ENCODE assay signal across 1 cellular context in genomic region chr2:219029829-219030165, GRCh38.
TF ChIP-seq lines count a peak whose summit lies in the region.

No MANE protein-coding gene starts in this region.

TF ChIP-seq in HepG2, 621 proteins besides CTCF, POLR2A, EP300 and RAD21 (continues in another document):
- peak; percentile 50; the same call in 1 of the 2 replicates for TF ChIP-seq NRL (CRISPR knock-in tag; IDR thresholded peaks at IDR 0.05; ENCODE audit: borderline replicate concordance)
- peak; percentile 33; the same call in 1 of the 2 replicates for TF ChIP-seq ZNF331 (CRISPR knock-in tag; IDR thresholded peaks at IDR 0.05)
- no peak for TF ChIP-seq ZNF644 (CRISPR knock-in tag; IDR thresholded peaks at IDR 0.05; ENCODE audit: low read depth)
- TF ChIP-seq SOX13 (IDR thresholded peaks at IDR 0.05): no peak
- 0 out of 4 replicates have a peak, but pooled peaks of 1 of the 2 experiments have one; percentile 27 for TF ChIP-seq SOX13 (CRISPR knock-in tag; conservative IDR thresholded peaks at IDR 0.05 in 1 of 2, IDR thresholded peaks at IDR 0.05 in 1 of 2)
- TF ChIP-seq, protein P1, sequence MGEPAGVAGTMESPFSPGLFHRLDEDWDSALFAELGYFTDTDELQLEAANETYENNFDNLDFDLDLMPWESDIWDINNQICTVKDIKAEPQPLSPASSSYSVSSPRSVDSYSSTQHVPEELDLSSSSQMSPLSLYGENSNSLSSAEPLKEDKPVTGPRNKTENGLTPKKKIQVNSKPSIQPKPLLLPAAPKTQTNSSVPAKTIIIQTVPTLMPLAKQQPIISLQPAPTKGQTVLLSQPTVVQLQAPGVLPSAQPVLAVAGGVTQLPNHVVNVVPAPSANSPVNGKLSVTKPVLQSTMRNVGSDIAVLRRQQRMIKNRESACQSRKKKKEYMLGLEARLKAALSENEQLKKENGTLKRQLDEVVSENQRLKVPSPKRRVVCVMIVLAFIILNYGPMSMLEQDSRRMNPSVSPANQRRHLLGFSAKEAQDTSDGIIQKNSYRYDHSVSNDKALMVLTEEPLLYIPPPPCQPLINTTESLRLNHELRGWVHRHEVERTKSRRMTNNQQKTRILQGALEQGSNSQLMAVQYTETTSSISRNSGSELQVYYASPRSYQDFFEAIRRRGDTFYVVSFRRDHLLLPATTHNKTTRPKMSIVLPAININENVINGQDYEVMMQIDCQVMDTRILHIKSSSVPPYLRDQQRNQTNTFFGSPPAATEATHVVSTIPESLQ (CRISPR knock-in tag; conservative IDR thresholded peaks at IDR 0.05): no peak
- peak; percentile 38; the same call in 1 of the 2 replicates for TF ChIP-seq RXRB (CRISPR knock-in tag; IDR thresholded peaks at IDR 0.05; ENCODE audit: borderline replicate concordance)
- no peak for TF ChIP-seq MLXIP (CRISPR knock-in tag; IDR thresholded peaks at IDR 0.05; ENCODE audit: borderline replicate concordance)
- no peak for TF ChIP-seq MATR3 (CRISPR knock-in tag; IDR thresholded peaks at IDR 0.05)
- TF ChIP-seq MIER2 (CRISPR knock-in tag; IDR thresholded peaks at IDR 0.05): peak; percentile 82; the same call in 1 of the 2 replicates
- TF ChIP-seq SCMH1 (CRISPR knock-in tag; IDR thresholded peaks at IDR 0.05; ENCODE audit: borderline replicate concordance): no peak
- no peak for TF ChIP-seq HDAC1 (CRISPR knock-in tag; IDR thresholded peaks at IDR 0.05)
- no peak for TF ChIP-seq ZNF121 (CRISPR knock-in tag; IDR thresholded peaks at IDR 0.05)
- TF ChIP-seq HMGXB4 (CRISPR knock-in tag; IDR thresholded peaks at IDR 0.05; ENCODE audit: borderline replicate concordance in 1 of 2, low read depth in 1 of 2): peak in 1 of 2 experiments; percentile 62; a peak in 1 of 4 replicates
- TF ChIP-seq PLRG1 (conservative IDR thresholded peaks at IDR 0.05): no peak
- peak; percentile 62; the same call in 1 of the 2 replicates for TF ChIP-seq ZNF274 (CRISPR knock-in tag; IDR thresholded peaks at IDR 0.05)
- TF ChIP-seq, protein P2, sequence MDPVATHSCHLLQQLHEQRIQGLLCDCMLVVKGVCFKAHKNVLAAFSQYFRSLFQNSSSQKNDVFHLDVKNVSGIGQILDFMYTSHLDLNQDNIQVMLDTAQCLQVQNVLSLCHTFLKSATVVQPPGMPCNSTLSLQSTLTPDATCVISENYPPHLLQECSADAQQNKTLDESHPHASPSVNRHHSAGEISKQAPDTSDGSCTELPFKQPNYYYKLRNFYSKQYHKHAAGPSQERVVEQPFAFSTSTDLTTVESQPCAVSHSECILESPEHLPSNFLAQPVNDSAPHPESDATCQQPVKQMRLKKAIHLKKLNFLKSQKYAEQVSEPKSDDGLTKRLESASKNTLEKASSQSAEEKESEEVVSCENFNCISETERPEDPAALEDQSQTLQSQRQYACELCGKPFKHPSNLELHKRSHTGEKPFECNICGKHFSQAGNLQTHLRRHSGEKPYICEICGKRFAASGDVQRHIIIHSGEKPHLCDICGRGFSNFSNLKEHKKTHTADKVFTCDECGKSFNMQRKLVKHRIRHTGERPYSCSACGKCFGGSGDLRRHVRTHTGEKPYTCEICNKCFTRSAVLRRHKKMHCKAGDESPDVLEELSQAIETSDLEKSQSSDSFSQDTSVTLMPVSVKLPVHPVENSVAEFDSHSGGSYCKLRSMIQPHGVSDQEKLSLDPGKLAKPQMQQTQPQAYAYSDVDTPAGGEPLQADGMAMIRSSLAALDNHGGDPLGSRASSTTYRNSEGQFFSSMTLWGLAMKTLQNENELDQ (CRISPR knock-in tag; IDR thresholded peaks at IDR 0.05; ENCODE audit: borderline replicate concordance): 0 out of 2 replicates have a peak, but pooled peaks have one; percentile 43
- TF ChIP-seq FOSL2 (CRISPR knock-in tag; IDR thresholded peaks at IDR 0.05): peak; percentile 49; the same call in 1 of the 2 replicates
- TF ChIP-seq MAX (IDR thresholded peaks at IDR 0.05): no peak
- TF ChIP-seq ZNF543 (CRISPR knock-in tag; IDR thresholded peaks at IDR 0.05): no peak; the same call in 1 of the 2 replicates
- TF ChIP-seq SAP130 (CRISPR knock-in tag; IDR thresholded peaks at IDR 0.05; ENCODE audit: low read depth): 0 out of 2 replicates have a peak, but pooled peaks have one; percentile 17
- TF ChIP-seq, protein P3, sequence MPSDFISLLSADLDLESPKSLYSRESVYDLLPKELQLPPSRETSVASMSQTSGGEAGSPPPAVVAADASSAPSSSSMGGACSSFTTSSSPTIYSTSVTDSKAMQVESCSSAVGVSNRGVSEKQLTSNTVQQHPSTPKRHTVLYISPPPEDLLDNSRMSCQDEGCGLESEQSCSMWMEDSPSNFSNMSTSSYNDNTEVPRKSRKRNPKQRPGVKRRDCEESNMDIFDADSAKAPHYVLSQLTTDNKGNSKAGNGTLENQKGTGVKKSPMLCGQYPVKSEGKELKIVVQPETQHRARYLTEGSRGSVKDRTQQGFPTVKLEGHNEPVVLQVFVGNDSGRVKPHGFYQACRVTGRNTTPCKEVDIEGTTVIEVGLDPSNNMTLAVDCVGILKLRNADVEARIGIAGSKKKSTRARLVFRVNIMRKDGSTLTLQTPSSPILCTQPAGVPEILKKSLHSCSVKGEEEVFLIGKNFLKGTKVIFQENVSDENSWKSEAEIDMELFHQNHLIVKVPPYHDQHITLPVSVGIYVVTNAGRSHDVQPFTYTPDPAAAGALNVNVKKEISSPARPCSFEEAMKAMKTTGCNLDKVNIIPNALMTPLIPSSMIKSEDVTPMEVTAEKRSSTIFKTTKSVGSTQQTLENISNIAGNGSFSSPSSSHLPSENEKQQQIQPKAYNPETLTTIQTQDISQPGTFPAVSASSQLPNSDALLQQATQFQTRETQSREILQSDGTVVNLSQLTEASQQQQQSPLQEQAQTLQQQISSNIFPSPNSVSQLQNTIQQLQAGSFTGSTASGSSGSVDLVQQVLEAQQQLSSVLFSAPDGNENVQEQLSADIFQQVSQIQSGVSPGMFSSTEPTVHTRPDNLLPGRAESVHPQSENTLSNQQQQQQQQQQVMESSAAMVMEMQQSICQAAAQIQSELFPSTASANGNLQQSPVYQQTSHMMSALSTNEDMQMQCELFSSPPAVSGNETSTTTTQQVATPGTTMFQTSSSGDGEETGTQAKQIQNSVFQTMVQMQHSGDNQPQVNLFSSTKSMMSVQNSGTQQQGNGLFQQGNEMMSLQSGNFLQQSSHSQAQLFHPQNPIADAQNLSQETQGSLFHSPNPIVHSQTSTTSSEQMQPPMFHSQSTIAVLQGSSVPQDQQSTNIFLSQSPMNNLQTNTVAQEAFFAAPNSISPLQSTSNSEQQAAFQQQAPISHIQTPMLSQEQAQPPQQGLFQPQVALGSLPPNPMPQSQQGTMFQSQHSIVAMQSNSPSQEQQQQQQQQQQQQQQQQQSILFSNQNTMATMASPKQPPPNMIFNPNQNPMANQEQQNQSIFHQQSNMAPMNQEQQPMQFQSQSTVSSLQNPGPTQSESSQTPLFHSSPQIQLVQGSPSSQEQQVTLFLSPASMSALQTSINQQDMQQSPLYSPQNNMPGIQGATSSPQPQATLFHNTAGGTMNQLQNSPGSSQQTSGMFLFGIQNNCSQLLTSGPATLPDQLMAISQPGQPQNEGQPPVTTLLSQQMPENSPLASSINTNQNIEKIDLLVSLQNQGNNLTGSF (CRISPR knock-in tag; IDR thresholded peaks at IDR 0.05): no peak
- no peak for TF ChIP-seq ZNF296 (CRISPR knock-in tag; conservative IDR thresholded peaks at IDR 0.05)
- TF ChIP-seq ZNF556 (CRISPR knock-in tag; IDR thresholded peaks at IDR 0.05; ENCODE audit: borderline replicate concordance): 0 out of 2 replicates have a peak, but pooled peaks have one; percentile 28
- peak; percentile 34 for TF ChIP-seq TEAD3 (CRISPR knock-in tag; optimal IDR thresholded peaks at IDR 0.05; ENCODE audit: borderline replicate concordance)
- TF ChIP-seq CHD4 (IDR thresholded peaks at IDR 0.05; ENCODE audit: borderline replicate concordance, low read length): no peak
- no peak for TF ChIP-seq MAFG (CRISPR knock-in tag; IDR thresholded peaks at IDR 0.05)
- no peak for TF ChIP-seq ZFP62 (CRISPR knock-in tag; IDR thresholded peaks at IDR 0.05)
- peak; percentile 29; the same call in 1 of the 2 replicates for TF ChIP-seq ZNF614 (CRISPR knock-in tag; IDR thresholded peaks at IDR 0.05; ENCODE audit: borderline replicate concordance)
- TF ChIP-seq JARID2 (CRISPR knock-in tag; IDR thresholded peaks at IDR 0.05; ENCODE audit: insufficient replicate concordance): peak; percentile 94
- TF ChIP-seq, protein P4, sequence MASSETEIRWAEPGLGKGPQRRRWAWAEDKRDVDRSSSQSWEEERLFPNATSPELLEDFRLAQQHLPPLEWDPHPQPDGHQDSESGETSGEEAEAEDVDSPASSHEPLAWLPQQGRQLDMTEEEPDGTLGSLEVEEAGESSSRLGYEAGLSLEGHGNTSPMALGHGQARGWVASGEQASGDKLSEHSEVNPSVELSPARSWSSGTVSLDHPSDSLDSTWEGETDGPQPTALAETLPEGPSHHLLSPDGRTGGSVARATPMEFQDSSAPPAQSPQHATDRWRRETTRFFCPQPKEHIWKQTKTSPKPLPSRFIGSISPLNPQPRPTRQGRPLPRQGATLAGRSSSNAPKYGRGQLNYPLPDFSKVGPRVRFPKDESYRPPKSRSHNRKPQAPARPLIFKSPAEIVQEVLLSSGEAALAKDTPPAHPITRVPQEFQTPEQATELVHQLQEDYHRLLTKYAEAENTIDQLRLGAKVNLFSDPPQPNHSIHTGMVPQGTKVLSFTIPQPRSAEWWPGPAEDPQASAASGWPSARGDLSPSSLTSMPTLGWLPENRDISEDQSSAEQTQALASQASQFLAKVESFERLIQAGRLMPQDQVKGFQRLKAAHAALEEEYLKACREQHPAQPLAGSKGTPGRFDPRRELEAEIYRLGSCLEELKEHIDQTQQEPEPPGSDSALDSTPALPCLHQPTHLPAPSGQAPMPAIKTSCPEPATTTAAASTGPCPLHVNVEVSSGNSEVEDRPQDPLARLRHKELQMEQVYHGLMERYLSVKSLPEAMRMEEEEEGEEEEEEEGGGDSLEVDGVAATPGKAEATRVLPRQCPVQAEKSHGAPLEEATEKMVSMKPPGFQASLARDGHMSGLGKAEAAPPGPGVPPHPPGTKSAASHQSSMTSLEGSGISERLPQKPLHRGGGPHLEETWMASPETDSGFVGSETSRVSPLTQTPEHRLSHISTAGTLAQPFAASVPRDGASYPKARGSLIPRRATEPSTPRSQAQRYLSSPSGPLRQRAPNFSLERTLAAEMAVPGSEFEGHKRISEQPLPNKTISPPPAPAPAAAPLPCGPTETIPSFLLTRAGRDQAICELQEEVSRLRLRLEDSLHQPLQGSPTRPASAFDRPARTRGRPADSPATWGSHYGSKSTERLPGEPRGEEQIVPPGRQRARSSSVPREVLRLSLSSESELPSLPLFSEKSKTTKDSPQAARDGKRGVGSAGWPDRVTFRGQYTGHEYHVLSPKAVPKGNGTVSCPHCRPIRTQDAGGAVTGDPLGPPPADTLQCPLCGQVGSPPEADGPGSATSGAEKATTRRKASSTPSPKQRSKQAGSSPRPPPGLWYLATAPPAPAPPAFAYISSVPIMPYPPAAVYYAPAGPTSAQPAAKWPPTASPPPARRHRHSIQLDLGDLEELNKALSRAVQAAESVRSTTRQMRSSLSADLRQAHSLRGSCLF (CRISPR knock-in tag; IDR thresholded peaks at IDR 0.05; ENCODE audit: borderline replicate concordance): no peak
- no peak; the same call in 1 of the 2 replicates for TF ChIP-seq ZNF782 (CRISPR knock-in tag; IDR thresholded peaks at IDR 0.05; ENCODE audit: borderline replicate concordance)
- no peak for TF ChIP-seq ZFP36L2 (CRISPR knock-in tag; IDR thresholded peaks at IDR 0.05)
- TF ChIP-seq GATAD2A (CRISPR knock-in tag; IDR thresholded peaks at IDR 0.05): peak; percentile 37; the same call in 1 of the 2 replicates
- no peak for TF ChIP-seq KAT7 (CRISPR knock-in tag; IDR thresholded peaks at IDR 0.05; ENCODE audit: borderline replicate concordance)
- no peak for TF ChIP-seq IRF2 (CRISPR knock-in tag; IDR thresholded peaks at IDR 0.05)
